Comparison of ENCODE assay signal across 1 cellular context in the genomic region with DNA sequence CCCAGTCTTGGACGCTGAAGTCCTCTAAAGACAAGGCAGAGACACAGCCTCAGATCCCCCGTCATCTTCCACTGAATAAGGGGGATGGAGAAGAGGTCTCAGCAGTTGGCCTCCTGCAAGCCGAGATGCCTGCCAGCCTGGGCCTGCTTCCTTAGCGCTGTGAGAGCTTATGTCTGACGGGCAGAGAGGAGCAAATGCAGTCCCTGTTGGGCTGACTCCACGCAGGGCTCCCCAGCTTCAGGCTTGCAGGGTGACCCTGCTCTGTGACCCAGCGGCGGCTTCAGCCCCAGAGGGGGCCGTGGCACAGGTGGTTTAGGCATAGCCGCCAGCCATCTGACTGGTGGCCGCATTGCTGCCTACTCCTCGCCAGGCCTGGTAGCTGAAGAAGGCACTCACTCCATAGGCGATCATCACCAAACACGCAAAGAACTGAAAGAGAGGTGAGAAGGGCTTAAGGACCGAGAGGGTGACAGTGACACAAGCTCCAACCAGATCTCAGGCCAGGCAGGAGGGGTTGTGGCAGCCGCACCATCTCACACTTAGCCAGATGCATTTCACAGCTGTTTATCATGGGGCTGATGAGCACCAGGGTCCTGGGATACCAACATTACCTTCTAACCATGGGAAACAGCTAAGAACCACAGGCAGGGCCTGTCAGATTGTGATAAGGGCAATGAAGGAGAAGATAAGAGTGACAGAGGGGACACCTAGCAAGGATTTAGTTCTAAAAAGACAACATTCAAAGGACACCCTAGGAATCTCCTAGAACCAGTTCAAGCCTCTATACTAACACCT.
TF ChIP-seq lines count a peak whose summit lies in the region.

No MANE protein-coding gene starts in this region.

TF ChIP-seq in IMR-90, 13 proteins besides CTCF, POLR2A, EP300 and RAD21:
- no peak for TF ChIP-seq FOS (IDR thresholded peaks at IDR 0.05; ENCODE audit: low read depth, low read length)
- TF ChIP-seq MAFK (IDR thresholded peaks at IDR 0.05; ENCODE audit: low read depth, low read length) = no peak
- TF ChIP-seq RFX5 (IDR thresholded peaks at IDR 0.05; ENCODE audit: low read depth, low read length) = no peak
